ENCODE assay signal across 11 cellular contexts in the genomic region with DNA sequence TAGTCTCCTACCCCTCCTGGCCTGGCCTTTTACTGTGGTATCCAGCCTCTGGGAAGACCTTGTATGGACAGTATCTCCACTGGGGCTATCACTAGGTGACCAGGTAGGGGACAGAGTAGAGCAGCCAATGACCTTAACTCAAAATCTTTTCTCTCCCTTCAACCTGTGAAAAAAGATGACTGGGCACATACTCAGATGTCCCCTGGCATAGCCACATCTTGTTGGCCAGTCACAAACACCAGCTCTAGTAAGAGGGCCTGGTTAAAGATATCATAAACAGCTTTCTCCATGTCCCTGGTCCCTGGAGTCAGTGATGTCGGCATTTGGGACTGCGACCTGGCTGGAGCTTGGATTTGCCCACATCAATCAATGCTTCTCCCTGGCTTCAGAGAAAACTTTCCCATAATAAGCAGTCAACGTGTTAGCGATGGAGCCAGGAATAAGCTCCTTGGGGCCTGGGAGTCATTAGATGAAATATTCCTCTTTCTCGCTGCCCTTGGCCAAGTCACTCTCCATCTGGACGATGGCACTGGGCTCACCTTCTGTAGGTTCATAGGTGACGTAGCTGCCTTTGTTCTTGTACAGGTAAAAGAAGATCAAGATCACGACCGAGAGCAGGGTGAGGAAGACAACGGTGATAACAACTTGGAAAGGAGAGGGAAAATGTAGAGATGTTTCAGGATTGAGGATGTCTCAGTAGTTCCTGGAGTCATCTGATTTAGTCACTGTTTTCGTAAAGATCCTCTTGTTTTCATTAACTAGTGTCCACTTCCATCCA. TPM values are rescaled to one million over a fixed set of nuclear protein-coding genes. Genes with fewer than 3 reads are reported as not detected.
A peak's percentile ranks its signal among the peaks of the same experiment; 100 is the strongest.
DNase-seq lines count a peak whose midpoint lies in the region; ATAC-seq, FAIRE-seq and TF ChIP-seq lines count a peak whose summit lies in the region.
"Had no signal": no experiment of that assay in that cellular context is flagged by ENCODE, and none has a peak within 500 bp of the region (broad histone marks: within the 10 kb centered on the region; RNA-seq: fewer than 3 reads in every experiment).

No MANE protein-coding gene starts in this region.

- TF ChIP-seq POLR2A in A549 (IDR thresholded peaks at IDR 0.05; ENCODE audit: low read length) (no peak), GM18505 (IDR thresholded peaks at IDR 0.05; ENCODE audit: borderline replicate concordance, extremely low read depth, insufficient read depth, insufficient read length) (peak; percentile 8)

- no peak for TF ChIP-seq RAD21 in A549 (conservative IDR thresholded peaks at IDR 0.05 in 1 of 2, IDR thresholded peaks at IDR 0.05 in 1 of 2)

- whole genome bisulfite sequencing in A549 (ENCODE audit: missing lambda C conversion rate): 93% methylated on average over 11 of the region's 11 CpGs
- no CpG with 5 or more reads among the region's 11 CpGs for WGBS in mesendoderm (ENCODE audit: extremely low coverage, insufficient coverage, low lambda C conversion rate)

- ATAC-seq in A549 (peak; percentile 37 to 49; a peak in 5 of 6 replicates), GM18505 (IDR thresholded peaks at IDR 0.05; ENCODE audit: unreplicated experiment) (no peak), GM21390 (IDR thresholded peaks at IDR 0.05; ENCODE audit: unreplicated experiment) (no peak), GM18498 (IDR thresholded peaks at IDR 0.05; ENCODE audit: unreplicated experiment) (no peak)
- peak; percentile 44 for ATAC-seq in activated T-helper 17 cell treated with anti-CD3 and anti-CD28 coated beads, Interleukin-2, amount 50 U/mL, for 72 hours (replicated peaks)

- no peaks in the 10 kb centered on the region for H3K9me3 ChIP-seq in A549
- H3K9me3 ChIP-seq: psoas muscle, uterus had no signal

- peak overlapping the region; percentile 59 for H3K56ac ChIP-seq in mesendoderm (ENCODE audit: low read length)

- no peaks in the 10 kb centered on the region for H3K27me3 Mint-ChIP-seq in activated T-helper 17 cell treated with anti-CD3 and anti-CD28 coated beads, Interleukin-2, amount 50 U/mL, for 72 hours

- H3K79me2 ChIP-seq in mesendoderm (ENCODE audit: control insufficient read depth, insufficient read depth, low read length): no peaks in the 10 kb centered on the region

- POLR2A ChIA-PET in A549 (lab: Yijun Ruan, JAX): no interaction called here

- H3K27ac ChIP-seq in A549 (no peak overlapping the region), mesendoderm (ENCODE audit: low read depth, low read length) (no peak overlapping the region)
- H3K27ac ChIP-seq: psoas muscle, uterus had no signal

- no peak overlapping the region for H3K9ac ChIP-seq in mesendoderm (ENCODE audit: low read length)

- peaks cover 59% of the 10 kb centered on the region for H3K36me3 Mint-ChIP-seq in activated T-helper 17 cell treated with anti-CD3 and anti-CD28 coated beads, Interleukin-2, amount 50 U/mL, for 72 hours (ENCODE audit: low read depth)

- DNase-seq in A549 (ENCODE audit: low read depth in 1 of 2, low spot score in 1 of 2) (no peak), mesendoderm (no peak), occipital lobe (lab: John Stamatoyannopoulos, UW) (no peak), DMS153 treated with DMSO at 0.1 percent for 48 hours (lab: John Stamatoyannopoulos, UW; ENCODE audit: unreplicated experiment) (no peak)
- DNase-seq: psoas muscle, SHP77, uterus had no signal

- no peak overlapping the region for H3K4me2 ChIP-seq in A549
- no peak overlapping the region for H3K4me2 ChIP-seq in mesendoderm (ENCODE audit: low read length)

- no peak overlapping the region for H2BK120ac ChIP-seq in mesendoderm (ENCODE audit: low read depth, low read length)

- H3K4me3 Mint-ChIP-seq in activated T-helper 17 cell treated with anti-CD3 and anti-CD28 coated beads, Interleukin-2, amount 50 U/mL, for 72 hours: peak overlapping the region; percentile 68

- no peak overlapping the region for H4K5ac ChIP-seq in mesendoderm (ENCODE audit: low read length)

- no peak for FAIRE-seq in A549 (lab: Jason Lieb, UNC)

- peaks cover 34% of the 10 kb centered on the region for H3K4me1 Mint-ChIP-seq in activated T-helper 17 cell treated with anti-CD3 and anti-CD28 coated beads, Interleukin-2, amount 50 U/mL, for 72 hours

- H2BK5ac ChIP-seq in mesendoderm (ENCODE audit: low read length): no peak overlapping the region

- H3K79me1 ChIP-seq in mesendoderm (ENCODE audit: low read length): peaks cover 2% of the 10 kb centered on the region

- H3K4me1 ChIP-seq in A549 (peaks cover 5% of the 10 kb centered on the region; the same call in 2 of the 3 replicates), mesendoderm (ENCODE audit: control insufficient read depth, low read depth, low read length) (peaks cover 6% of the 10 kb centered on the region)

- no peaks in the 10 kb centered on the region for H3K9me3 Mint-ChIP-seq in activated T-helper 17 cell treated with anti-CD3 and anti-CD28 coated beads, Interleukin-2, amount 50 U/mL, for 72 hours

- peak overlapping the region; percentile 29 for H2AK5ac ChIP-seq in mesendoderm (ENCODE audit: low read length)

- H3K4ac ChIP-seq in mesendoderm (ENCODE audit: low read depth, low read length): no peak overlapping the region

- peak overlapping the region; percentile 91 for H3K27ac Mint-ChIP-seq in activated T-helper 17 cell treated with anti-CD3 and anti-CD28 coated beads, Interleukin-2, amount 50 U/mL, for 72 hours

- H3K36me3 ChIP-seq in mesendoderm (ENCODE audit: control insufficient read depth, insufficient read depth, low read length): peaks cover 6% of the 10 kb centered on the region
- H3K36me3 ChIP-seq: uterus had no signal

- H3K18ac ChIP-seq in mesendoderm (ENCODE audit: low read length): no peak overlapping the region

- no peak overlapping the region for H4K8ac ChIP-seq in mesendoderm (ENCODE audit: low read depth, low read length)

- no peaks in the 10 kb centered on the region for H3K27me3 ChIP-seq in mesendoderm (ENCODE audit: insufficient read depth, low read length, poor library complexity)
- H3K27me3 ChIP-seq: uterus had no signal

- no peak overlapping the region for H2BK15ac ChIP-seq in mesendoderm (replicated peaks; ENCODE audit: low read depth)

- no peak for TF ChIP-seq EP300 in A549 (IDR thresholded peaks at IDR 0.05)

- H3K4me3 ChIP-seq in A549 (no peak overlapping the region), mesendoderm (ENCODE audit: low read length) (no peak overlapping the region)
- H3K4me3 ChIP-seq: psoas muscle, uterus had no signal

- TF ChIP-seq CTCF in A549 (IDR thresholded peaks at IDR 0.05): no peak

- no peak overlapping the region for H3K23ac ChIP-seq in mesendoderm (ENCODE audit: low read length)

- CTCF ChIA-PET in A549 (lab: Yijun Ruan, JAX): interaction anchor here (0.5 to 4.7 kb wide), 7 partner anchors 7 to 421 kb away, joined by 3 to 17 read pairs (median 3); no protein-coding TSS in a partner anchor

TF ChIP-seq in A549, 52 proteins besides CTCF, POLR2A, EP300 and RAD21 (continues in another document):
- no peak for TF ChIP-seq USF2 (IDR thresholded peaks at IDR 0.05)
- no peak for TF ChIP-seq NPAS2 (CRISPR knock-in tag; IDR thresholded peaks at IDR 0.05; ENCODE audit: borderline replicate concordance)
- TF ChIP-seq RFX5 (IDR thresholded peaks at IDR 0.05): no peak
- no peak for TF ChIP-seq FOSL2 (IDR thresholded peaks at IDR 0.05)
- no peak for TF ChIP-seq FOSL2 (CRISPR knock-in tag; IDR thresholded peaks at IDR 0.05)
- TF ChIP-seq HOXA7 (CRISPR knock-in tag; IDR thresholded peaks at IDR 0.05): no peak

RNA-seq across cellular contexts. Expression of gene DAZAP2, which starts 7.0 kb away (rescaled TPM):
- polyA plus RNA-seq in A549 (2011; rRNA removed) (375 and 459 TPM in 2 replicates), A549 (2017; fragmentation: RNase III; extraction: RNeasy Plus Mini Kit Qiagen cat#74134 plus additional on column Dnase treatment) (290 to 304 TPM (median 292 TPM) in 3 replicates)
- 562 and 808 TPM in 2 replicates for polyA plus RNA-seq in A549 (2012; cell fraction: cytosol; rRNA removed)
- 357 and 411 TPM in 2 replicates for polyA plus RNA-seq in A549 (2012; cell fraction: nucleus; rRNA removed)
- 415 and 549 TPM in 2 replicates for polyA minus RNA-seq in A549 (2011; rRNA and poly(A)+ RNA removed)
- 100 to 1,000 TPM; 110 to 124 TPM for total RNA-seq in activated T-helper 17 cell treated with anti-CD3 and anti-CD28 coated beads, Interleukin-2, amount 50 U/mL, for 72 hours
- 35.9 TPM for polyA plus RNA-seq in mesendoderm (2013, experiment 1 of 2)
- polyA plus RNA-seq in mesendoderm (2013, experiment 2 of 2): 34.9 TPM
- 66.8 TPM for total RNA-seq in occipital lobe

RNA-seq across cellular contexts. Expression of gene SMAGP, which starts 24.6 kb away (rescaled TPM):
- polyA plus RNA-seq in A549 (2011; rRNA removed) (27.2 and 38.3 TPM in 2 replicates), A549 (2017; fragmentation: RNase III; extraction: RNeasy Plus Mini Kit Qiagen cat#74134 plus additional on column Dnase treatment) (14.8 to 16.4 TPM (median 15.5 TPM) in 3 replicates)
- 15.1 and 16.5 TPM in 2 replicates for polyA plus RNA-seq in A549 (2012; cell fraction: cytosol; rRNA removed)
- 5.3 and 9.7 TPM in 2 replicates for polyA plus RNA-seq in A549 (2012; cell fraction: nucleus; rRNA removed)
- polyA minus RNA-seq in A549 (2011; rRNA and poly(A)+ RNA removed): 20.3 and 22.3 TPM in 2 replicates
- under 1 TPM; 0.13 to 0.50 TPM for total RNA-seq in activated T-helper 17 cell treated with anti-CD3 and anti-CD28 coated beads, Interleukin-2, amount 50 U/mL, for 72 hours
- polyA plus RNA-seq in mesendoderm (2013, experiment 1 of 2): 17.0 TPM
- polyA plus RNA-seq in mesendoderm (2013, experiment 2 of 2): 17.0 TPM
- total RNA-seq in occipital lobe: 3.1 TPM

RNA-seq across cellular contexts. Expression of gene POU6F1, which starts 27.8 kb away (rescaled TPM):
- polyA plus RNA-seq in A549 (2011; rRNA removed) (1.3 and 1.7 TPM in 2 replicates), A549 (2017; fragmentation: RNase III; extraction: RNeasy Plus Mini Kit Qiagen cat#74134 plus additional on column Dnase treatment) (0.58 to 0.92 TPM (median 0.77 TPM) in 3 replicates)
- polyA plus RNA-seq in A549 (2012; cell fraction: cytosol; rRNA removed): 1.3 TPM in 2 replicates
- 3.5 and 4.2 TPM in 2 replicates for polyA plus RNA-seq in A549 (2012; cell fraction: nucleus; rRNA removed)
- polyA minus RNA-seq in A549 (2011; rRNA and poly(A)+ RNA removed): 2.9 and 4.3 TPM in 2 replicates
- total RNA-seq in activated T-helper 17 cell treated with anti-CD3 and anti-CD28 coated beads, Interleukin-2, amount 50 U/mL, for 72 hours: 10 to 100 TPM in 1 of 2 donors, 1 to 10 TPM in 1; 6.9 to 25.2 TPM
- polyA plus RNA-seq in mesendoderm (2013, experiment 1 of 2): 3.9 TPM
- 4.5 TPM for polyA plus RNA-seq in mesendoderm (2013, experiment 2 of 2)
- 14.5 TPM for total RNA-seq in occipital lobe

Comparison
In these comparisons a context has a peak if more than half of its experiments do, and no peak if none do; other contexts are left out.
1. ATAC-seq: peak in A549 (2 of 2) and activated T-helper 17 cell treated with anti-CD3 and anti-CD28 coated beads, Interleukin-2, amount 50 U/mL, for 72 hours (single experiment); none in GM18505 (single experiment), GM21390 (single experiment) and GM18498 (single experiment).